17 cellular contexts compared by ENCODE assay signal in the genomic region with DNA sequence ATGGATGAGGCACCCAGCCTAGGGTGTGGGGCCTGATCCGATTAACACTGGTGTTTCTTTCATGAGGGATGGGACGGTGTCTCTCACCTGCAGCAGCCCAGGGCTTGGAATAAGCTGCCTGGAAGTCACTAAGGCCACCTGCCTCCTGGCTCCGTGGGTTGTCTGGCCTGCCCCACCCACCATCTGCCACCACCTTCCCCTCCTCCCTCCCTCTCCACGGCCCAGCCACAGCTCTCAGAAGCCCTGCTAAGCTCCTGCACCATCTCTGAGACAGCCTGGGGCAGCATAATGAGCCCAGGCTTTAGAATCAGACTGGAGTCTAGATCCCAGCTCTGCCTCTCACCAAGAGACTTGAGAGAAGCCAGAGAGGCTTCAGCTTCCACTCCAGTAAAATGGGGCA. TPM values are rescaled to one million over a fixed set of nuclear protein-coding genes. Genes with fewer than 3 reads are reported as not detected.
DNase-seq lines count a peak whose midpoint lies in the region; ATAC-seq and TF ChIP-seq lines count a peak whose summit lies in the region.
"Had no signal": no experiment of that assay in that cellular context is flagged by ENCODE, and none has a peak within 500 bp of the region (broad histone marks: within the 10 kb centered on the region; RNA-seq: fewer than 3 reads in every experiment).

No MANE protein-coding gene starts in this region.

- no peak overlapping the region for H3K9ac ChIP-seq in SK-N-SH
- H3K9ac ChIP-seq: neural progenitor cell had no signal

- no peak for TF ChIP-seq RAD21 in SK-N-SH (IDR thresholded peaks at IDR 0.05; ENCODE audit: low read length)

- no peaks in the 10 kb centered on the region for H3F3A ChIP-seq in SK-N-SH (replicated peaks; ENCODE audit: insufficient read depth)

- H3K9me3 ChIP-seq in SK-N-SH: no peaks in the 10 kb centered on the region
- H3K9me3 ChIP-seq: adrenal gland, sigmoid colon, tibial nerve had no signal

- no peaks in the 10 kb centered on the region; the same call in none of the 2 replicates for H3K27me3 ChIP-seq in SK-N-SH (ENCODE audit: insufficient read depth)

- H3K4me3 ChIP-seq in SK-N-SH (ENCODE audit: low read depth in 2 of 2, low read length in 1 of 2): no peak overlapping the region
- H3K4me3 ChIP-seq: adrenal gland, neural progenitor cell, sigmoid colon, tibial nerve had no signal

- no peak overlapping the region for H2AFZ ChIP-seq in SK-N-SH (ENCODE audit: low read depth)
- H2AFZ ChIP-seq: neural progenitor cell had no signal

- CTCF ChIA-PET in SK-N-SH (lab: Yijun Ruan, JAX): interaction anchor here (1.2 to 2.5 kb wide), 2 partner anchors 30 to 85 kb away, joined by 11 to 12 read pairs; no protein-coding TSS in a partner anchor

- TF ChIP-seq POLR2A in GM18505 (IDR thresholded peaks at IDR 0.05; ENCODE audit: borderline replicate concordance, extremely low read depth, insufficient read depth, insufficient read length): no peak

- DNase-seq in SK-N-SH (peak; percentile 56), NCI-H146 (lab: John Stamatoyannopoulos, UW) (peak; percentile 40), NCI-H748 treated with DMSO at 0.1 percent for 48 hours (lab: John Stamatoyannopoulos, UW) (peak; percentile 6), iPS-NIHi11 (ENCODE audit: low spot score) (no peak), middle frontal gyrus (ENCODE audit: extremely low spot score, low spot score) (no peak)
- DNase-seq: activated CD4-positive, alpha-beta T cell treated with anti-CD3 and anti-CD28 coated beads, Interleukin-2, amount 10 ng/mL, durations not matched to agents 7 days and 5 days; activated naive CD4-positive, alpha-beta T cell treated with Interleukin-2 at 50 U/mL for 16 hours; activated T-cell treated with anti-CD3 and anti-CD28 coated beads, Interleukin-2, amount 50 U/mL, for 48 hours; adrenal gland; H7; head of caudate nucleus; mammary epithelial cell; sigmoid colon had no signal

- no peaks in the 10 kb centered on the region for H3K36me3 ChIP-seq in SK-N-SH (replicated peaks in 1 of 2; ENCODE audit: control insufficient read depth in 1 of 2, insufficient read depth in 2 of 2, low read length in 1 of 2)
- H3K36me3 ChIP-seq: adrenal gland, neural progenitor cell, sigmoid colon, tibial nerve had no signal

- ATAC-seq in SK-N-SH treated with all-trans-retinoic acid at 6 μM for 48 hours (no peak), GM18505 (IDR thresholded peaks at IDR 0.05; ENCODE audit: unreplicated experiment) (no peak)

- H3K27ac ChIP-seq in SK-N-SH (ENCODE audit: low read depth in 2 of 2, low read length in 1 of 2): no peak overlapping the region
- H3K27ac ChIP-seq: adrenal gland, neural progenitor cell, sigmoid colon, tibial nerve had no signal

- no peaks in the 10 kb centered on the region for H3K79me2 ChIP-seq in SK-N-SH (ENCODE audit: insufficient read depth)

- no peak for TF ChIP-seq CTCF in SK-N-SH (IDR thresholded peaks at IDR 0.05)

- no peaks in the 10 kb centered on the region for H3K9me2 ChIP-seq in SK-N-SH

- no peak overlapping the region for H3K4me2 ChIP-seq in SK-N-SH
- H3K4me2 ChIP-seq: neural progenitor cell had no signal

- WGBS in SK-N-SH (ENCODE audit: low lambda C conversion rate): 18% methylated on average over 4 of the region's 4 CpGs

- peaks cover 0 to 4% of the 10 kb centered on the region in 2 experiments; a peak in 1 of 4 replicates for H3K4me1 ChIP-seq in SK-N-SH (ENCODE audit: control insufficient read depth in 1 of 2, insufficient read depth in 2 of 2, low read depth in 1 of 2, low read length in 1 of 2)
- H3K4me1 ChIP-seq: adrenal gland, neural progenitor cell, sigmoid colon, tibial nerve had no signal

- POLR2A ChIA-PET in SK-N-SH (lab: Yijun Ruan, JAX): interaction anchor here (0.6 kb wide), 1 partner anchor 47 kb away, joined by 3 read pairs; no protein-coding TSS in a partner anchor

- no peak for TF ChIP-seq EP300 in SK-N-SH (IDR thresholded peaks at IDR 0.05; ENCODE audit: borderline replicate concordance in 1 of 2, low read depth in 1 of 2, low read length in 1 of 2)

- no peaks in the 10 kb centered on the region for H4K20me1 ChIP-seq in SK-N-SH (ENCODE audit: insufficient read depth)

TF ChIP-seq in SK-N-SH, 30 proteins besides CTCF, POLR2A, EP300 and RAD21:
- TF ChIP-seq RXRA (IDR thresholded peaks at IDR 0.05; ENCODE audit: borderline replicate concordance, low read depth) (no peak), FOXJ3 (CRISPR knock-in tag; IDR thresholded peaks at IDR 0.05) (no peak)

TF ChIP-seq in SK-N-SH treated with all-trans-retinoic acid at 6 μM for 48 hours, 23 proteins besides CTCF, POLR2A, EP300 and RAD21:
- TF ChIP-seq, protein P1, sequence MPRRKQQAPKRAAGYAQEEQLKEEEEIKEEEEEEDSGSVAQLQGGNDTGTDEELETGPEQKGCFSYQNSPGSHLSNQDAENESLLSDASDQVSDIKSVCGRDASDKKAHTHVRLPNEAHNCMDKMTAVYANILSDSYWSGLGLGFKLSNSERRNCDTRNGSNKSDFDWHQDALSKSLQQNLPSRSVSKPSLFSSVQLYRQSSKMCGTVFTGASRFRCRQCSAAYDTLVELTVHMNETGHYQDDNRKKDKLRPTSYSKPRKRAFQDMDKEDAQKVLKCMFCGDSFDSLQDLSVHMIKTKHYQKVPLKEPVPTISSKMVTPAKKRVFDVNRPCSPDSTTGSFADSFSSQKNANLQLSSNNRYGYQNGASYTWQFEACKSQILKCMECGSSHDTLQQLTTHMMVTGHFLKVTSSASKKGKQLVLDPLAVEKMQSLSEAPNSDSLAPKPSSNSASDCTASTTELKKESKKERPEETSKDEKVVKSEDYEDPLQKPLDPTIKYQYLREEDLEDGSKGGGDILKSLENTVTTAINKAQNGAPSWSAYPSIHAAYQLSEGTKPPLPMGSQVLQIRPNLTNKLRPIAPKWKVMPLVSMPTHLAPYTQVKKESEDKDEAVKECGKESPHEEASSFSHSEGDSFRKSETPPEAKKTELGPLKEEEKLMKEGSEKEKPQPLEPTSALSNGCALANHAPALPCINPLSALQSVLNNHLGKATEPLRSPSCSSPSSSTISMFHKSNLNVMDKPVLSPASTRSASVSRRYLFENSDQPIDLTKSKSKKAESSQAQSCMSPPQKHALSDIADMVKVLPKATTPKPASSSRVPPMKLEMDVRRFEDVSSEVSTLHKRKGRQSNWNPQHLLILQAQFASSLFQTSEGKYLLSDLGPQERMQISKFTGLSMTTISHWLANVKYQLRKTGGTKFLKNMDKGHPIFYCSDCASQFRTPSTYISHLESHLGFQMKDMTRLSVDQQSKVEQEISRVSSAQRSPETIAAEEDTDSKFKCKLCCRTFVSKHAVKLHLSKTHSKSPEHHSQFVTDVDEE (CRISPR knock-in tag; IDR thresholded peaks at IDR 0.05): no peak
- TF ChIP-seq ESRRG (CRISPR knock-in tag; IDR thresholded peaks at IDR 0.05): no peak
- no peak for TF ChIP-seq ZNF565 (CRISPR knock-in tag; conservative IDR thresholded peaks at IDR 0.05; ENCODE audit: low read depth)
- TF ChIP-seq OSR1 (CRISPR knock-in tag; IDR thresholded peaks at IDR 0.05): no peak
TF ChIP-seq in SK-N-SH treated with all-trans-retinoic acid at 6 μM for 48 hours: peak in this region for 0.

RNA-seq across cellular contexts. Expression of a gene that starts 23.8 kb away (rescaled TPM):
- polyA plus RNA-seq in SK-N-SH (2012; rRNA removed): not detected in 2 replicates
- not detected in 2 replicates for polyA plus RNA-seq in SK-N-SH (2012; cell fraction: cytosol; rRNA removed)
- not detected in 2 replicates for polyA plus RNA-seq in SK-N-SH (2012; cell fraction: nucleus; rRNA removed)
- polyA plus RNA-seq: mammary epithelial cell had no signal

RNA-seq across cellular contexts. Expression of a gene that starts 30.8 kb away (rescaled TPM):
- polyA plus RNA-seq in SK-N-SH (2012; rRNA removed): not detected in 2 replicates
- not detected in 2 replicates for polyA plus RNA-seq in SK-N-SH (2012; cell fraction: cytosol; rRNA removed)
- not detected in 2 replicates for polyA plus RNA-seq in SK-N-SH (2012; cell fraction: nucleus; rRNA removed)
- polyA plus RNA-seq: mammary epithelial cell had no signal

RNA-seq across cellular contexts. Expression of a gene that starts 40.4 kb away (rescaled TPM):
- polyA plus RNA-seq in SK-N-SH (2012; rRNA removed): not detected in 2 replicates
- polyA plus RNA-seq in SK-N-SH (2012; cell fraction: cytosol; rRNA removed): not detected in 2 replicates
- not detected in 2 replicates for polyA plus RNA-seq in SK-N-SH (2012; cell fraction: nucleus; rRNA removed)
- polyA plus RNA-seq: mammary epithelial cell had no signal

RNA-seq across cellular contexts. Expression of a gene that starts 49.4 kb away (rescaled TPM):
- polyA plus RNA-seq in SK-N-SH (2012; rRNA removed): 0.02 and 0.18 TPM in 2 replicates
- 0.08 and 0.17 TPM in 2 replicates for polyA plus RNA-seq in SK-N-SH (2012; cell fraction: cytosol; rRNA removed)
- 0.13 and 0.38 TPM in 2 replicates for polyA plus RNA-seq in SK-N-SH (2012; cell fraction: nucleus; rRNA removed)
- polyA plus RNA-seq: mammary epithelial cell, sigmoid colon had no signal

Comparison
In these comparisons a context has a peak if more than half of its experiments do, and no peak if none do; other contexts are left out.
1. DNase-seq: peak in SK-N-SH (single experiment), NCI-H146 (single experiment) and NCI-H748 treated with DMSO at 0.1 percent for 48 hours (single experiment); none in iPS-NIHi11 (single experiment) and middle frontal gyrus (single experiment).